9 cellular contexts compared by ENCODE assay signal in genomic region chr1:210143465-210144062, GRCh38.
DNase-seq lines count a peak whose midpoint lies in the region; ATAC-seq lines count a peak whose summit lies in the region.
"Had no signal": no experiment of that assay in that cellular context is flagged by ENCODE, and none has a peak within 500 bp of the region (broad histone marks: within the 10 kb centered on the region; RNA-seq: fewer than 3 reads in every experiment).

No MANE protein-coding gene starts in this region.

- no peak for ATAC-seq in HG02623 (IDR thresholded peaks at IDR 0.05; ENCODE audit: unreplicated experiment)

- DNase-seq in NCI-H1436 (lab: John Stamatoyannopoulos, UW) (peak; percentile 64), NCI-H1436 treated with DMSO at 0.1 percent for 48 hours (lab: John Stamatoyannopoulos, UW) (no peak), MV-4-11 (lab: John Stamatoyannopoulos, UW) (peak; percentile 40), T-helper 9 cell (peak; percentile 12), caudate nucleus (lab: John Stamatoyannopoulos, UW) (peak in 31 of 61 donors; percentile 0 to 44 (median 8)), left kidney (ENCODE audit: low read depth, low spot score) (peak; percentile 82)
- DNase-seq in stimulated activated CD4-positive, alpha-beta T cell treated with anti-CD3 and anti-CD28 coated beads, TNF-alpha, amount 100 ng/mL, for 48 hours (ENCODE audit: low read depth in 3 of 3): peak; percentile 21 to 46 (median 45)

- H3K27ac ChIP-seq in caudate nucleus (ENCODE audit: low read depth, low read length): no peak overlapping the region
- H3K27ac ChIP-seq: BLaER1 had no signal
